ENCODE assay signal across 19 cellular contexts in the genomic region with DNA sequence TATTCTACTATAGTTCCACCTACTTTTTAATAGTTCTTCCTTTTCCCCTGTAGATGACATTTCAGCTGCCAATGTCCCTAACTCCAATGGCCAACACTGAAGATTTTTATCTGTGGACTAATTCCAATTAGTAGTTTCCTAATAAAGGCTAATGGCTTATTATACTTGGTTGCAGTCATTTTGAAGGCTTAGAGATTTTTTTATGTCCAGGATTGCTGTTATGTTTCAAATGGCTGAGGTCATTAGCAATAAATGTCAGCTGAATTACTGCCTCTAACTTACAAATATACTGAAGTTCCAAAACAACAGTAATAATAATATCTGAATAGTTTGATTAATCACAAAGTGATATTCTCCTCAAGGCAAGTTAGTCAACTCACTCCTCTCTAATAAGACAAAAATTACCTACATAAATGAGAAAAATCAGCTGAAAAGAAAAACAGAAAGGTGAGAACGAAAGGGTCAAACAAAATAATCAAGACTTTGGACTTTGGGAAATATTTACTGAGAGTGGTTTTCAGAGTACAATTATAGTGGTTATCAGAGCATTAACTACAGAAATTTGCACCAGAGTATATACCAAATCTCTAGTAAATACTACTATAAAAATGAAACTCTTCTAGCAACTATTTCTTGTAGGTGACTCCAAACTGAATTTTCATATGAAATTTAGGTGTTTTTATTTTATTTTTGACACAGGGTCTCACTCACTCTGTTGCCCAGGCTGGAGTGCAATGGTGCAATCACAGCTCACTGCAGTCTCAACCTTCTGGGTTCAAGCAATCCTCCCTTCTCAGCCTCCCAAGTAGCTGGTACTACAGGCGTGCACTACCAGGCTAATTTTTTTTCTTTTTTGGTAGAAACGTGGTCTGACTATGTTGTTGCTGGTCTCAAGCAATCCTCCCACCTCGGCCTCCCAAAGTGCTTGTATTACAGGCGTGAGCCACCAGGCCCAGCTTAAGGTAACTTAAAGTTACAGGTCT. TPM values are rescaled to one million over a fixed set of nuclear protein-coding genes. Genes with fewer than 3 reads are reported as not detected.
A peak's percentile ranks its signal among the peaks of the same experiment; 100 is the strongest.
DNase-seq lines count a peak whose midpoint lies in the region; ATAC-seq, FAIRE-seq and TF ChIP-seq lines count a peak whose summit lies in the region.
"Had no signal": no experiment of that assay in that cellular context is flagged by ENCODE, and none has a peak within 500 bp of the region (broad histone marks: within the 10 kb centered on the region; RNA-seq: fewer than 3 reads in every experiment).

No MANE protein-coding gene starts in this region.

- no peak overlapping the region for H2AFZ ChIP-seq in K562 (ENCODE audit: low read depth, low read length)

- POLR2A ChIA-PET in CD8-positive, alpha-beta memory T cell (lab: Charles Lee) = no interaction called here
- POLR2A ChIA-PET in HEK293T (lab: Yijun Ruan, JAX) (no interaction called here), K562 (lab: Yijun Ruan, JAX) (interaction anchor here (0.6 to 0.9 kb wide), 3 partner anchors 8 to 173 kb away, joined by 3 to 5 read pairs (median 3); no protein-coding TSS in a partner anchor)
- POLR2A ChIA-PET in naive thymus-derived CD8-positive, alpha-beta T cell (lab: Charles Lee) = no interaction called here

- TF ChIP-seq EP300 in K562 (IDR thresholded peaks at IDR 0.05; ENCODE audit: low read length) = no peak

- peaks cover 0 to 26% (median 2%) of the 10 kb centered on the region in 3 donors for H3K36me3 Mint-ChIP-seq in CD8-positive, alpha-beta memory T cell
- H3K36me3 Mint-ChIP-seq in naive thymus-derived CD8-positive, alpha-beta T cell = peaks cover 0 to 17% (median 0%) of the 10 kb centered on the region in 3 donors

- no peak for FAIRE-seq in K562 (lab: Jason Lieb, UNC)
- FAIRE-seq: TTC549 had no signal

- TF ChIP-seq RAD21 in K562 (CRISPR knock-in tag; conservative IDR thresholded peaks at IDR 0.05 in 1 of 2, IDR thresholded peaks at IDR 0.05 in 1 of 2) = no peak

- TF ChIP-seq CTCF in K562 (IDR thresholded peaks at IDR 0.05 in 2 of 3, conservative IDR thresholded peaks at IDR 0.05 in 1 of 3; ENCODE audit: insufficient read depth in 2 of 3, low read depth in 1 of 3, low read length in 3 of 3) = no peak

- H3K4me2 ChIP-seq in K562 (ENCODE audit: insufficient read depth, low read length) = 0 out of 2 replicates have a peak overlapping the region, but pooled peaks have one; percentile 5

- peak overlapping the region in 2 of 7 donors; percentile 5 to 29 for H3K4me3 Mint-ChIP-seq in CD8-positive, alpha-beta memory T cell
- peak overlapping the region in 7 of 10 donors; percentile 2 to 54 (median 19) for H3K4me3 Mint-ChIP-seq in naive thymus-derived CD8-positive, alpha-beta T cell
- H3K4me3 Mint-ChIP-seq: activated naive CD8-positive, alpha-beta T cell treated with anti-CD3 and anti-CD28 coated beads, Interleukin-2, amount 10 ng/mL, durations not matched to agents 7 days and 5 days; B cell had no signal

- no peaks in the 10 kb centered on the region for H3K9me3 ChIP-seq in CD8-positive, alpha-beta memory T cell (ENCODE audit: low read length)
- no peaks in the 10 kb centered on the region for H3K9me3 ChIP-seq in K562 (replicated peaks; ENCODE audit: control insufficient read depth, insufficient read depth, low read depth, low read length)

- CTCF ChIA-PET in CD8-positive, alpha-beta memory T cell (lab: Charles Lee) = no interaction called here
- CTCF ChIA-PET in HEK293T (lab: Yijun Ruan, JAX) = no interaction called here
- CTCF ChIA-PET in K562 (lab: Yijun Ruan, JAX; ENCODE audit: low intra/inter-chr PET ratio) = no interaction called here

- H3K27ac Mint-ChIP-seq in CD8-positive, alpha-beta memory T cell = peak overlapping the region in 6 of 8 donors; percentile 14 to 87 (median 25)
- peak overlapping the region in 3 of 10 donors; percentile 6 to 21 (median 20) for H3K27ac Mint-ChIP-seq in naive thymus-derived CD8-positive, alpha-beta T cell
- H3K27ac Mint-ChIP-seq: activated naive CD8-positive, alpha-beta T cell treated with anti-CD3 and anti-CD28 coated beads, Interleukin-2, amount 10 ng/mL, durations not matched to agents 7 days and 5 days; B cell had no signal

- peaks cover 27% of the 10 kb centered on the region for H3K4me1 ChIP-seq in CD8-positive, alpha-beta memory T cell (ENCODE audit: insufficient read depth, low read length)
- H3K4me1 ChIP-seq in K562 (replicated peaks in 1 of 2; ENCODE audit: control insufficient read depth in 2 of 2, insufficient read depth in 2 of 2, low read length in 2 of 2) = peaks cover 5% of the 10 kb centered on the region in 2 experiments

- intact Hi-C loops in K562 (cut with micrococcal nuclease) = no loop called here

- H3K4me3 ChIP-seq in CD8-positive, alpha-beta memory T cell (ENCODE audit: low read length) = no peak overlapping the region
- no peak overlapping the region for H3K4me3 ChIP-seq in K562
- H3K4me3 ChIP-seq: skin epidermis had no signal

- H3K27ac ChIP-seq in CD8-positive, alpha-beta memory T cell (ENCODE audit: low read depth, low read length) = no peak overlapping the region
- no peak overlapping the region; the same call in 2 of the 3 replicates for H3K27ac ChIP-seq in K562 (ENCODE audit: extremely low read depth, low read depth, low read length)
- H3K27ac ChIP-seq: skin epidermis had no signal

- 60% methylated on average over 5 of the region's 5 CpGs for WGBS in K562 (ENCODE audit: insufficient coverage, low coverage, missing lambda C conversion rate)

- BruUV-seq in K562 (replicated peaks; lab: Mats Ljungman, UMichigan) = no TSS peak

- peaks cover 85% of the 10 kb centered on the region for H3K79me2 ChIP-seq in K562 (ENCODE audit: control insufficient read depth, insufficient read depth, low read length)

- H3K36me3 ChIP-seq in CD8-positive, alpha-beta memory T cell (ENCODE audit: insufficient read depth, low read length) = no peaks in the 10 kb centered on the region
- H3K36me3 ChIP-seq in K562 (ENCODE audit: control insufficient read depth, insufficient read depth, low read length) = peaks cover 22% of the 10 kb centered on the region; the same call in 2 of the 3 replicates

- no peaks in the 10 kb centered on the region for H3K27me3 ChIP-seq in CD8-positive, alpha-beta memory T cell (ENCODE audit: insufficient read depth, low read length, poor library complexity, severe bottlenecking)
- H3K27me3 ChIP-seq in K562 (ENCODE audit: control insufficient read depth in 2 of 2, insufficient read depth in 2 of 2, low read length in 2 of 2) = no peaks in the 10 kb centered on the region
- H3K27me3 ChIP-seq: dorsolateral prefrontal cortex had no signal

- no peaks in the 10 kb centered on the region for H3K9me3 Mint-ChIP-seq in CD8-positive, alpha-beta memory T cell
- no peaks in the 10 kb centered on the region for H3K9me3 Mint-ChIP-seq in naive thymus-derived CD8-positive, alpha-beta T cell
- H3K9me3 Mint-ChIP-seq: activated naive CD8-positive, alpha-beta T cell treated with anti-CD3 and anti-CD28 coated beads, Interleukin-2, amount 10 ng/mL, durations not matched to agents 7 days and 5 days had no signal

- no peaks in the 10 kb centered on the region for H3K9me1 ChIP-seq in K562 (ENCODE audit: control insufficient read depth, insufficient read depth, low read length)

- H3K27me3 Mint-ChIP-seq in CD8-positive, alpha-beta memory T cell = peaks cover 0 to 3% of the 10 kb centered on the region in 2 donors
- no peaks in the 10 kb centered on the region for H3K27me3 Mint-ChIP-seq in naive thymus-derived CD8-positive, alpha-beta T cell
- H3K27me3 Mint-ChIP-seq: activated naive CD8-positive, alpha-beta T cell treated with anti-CD3 and anti-CD28 coated beads, Interleukin-2, amount 10 ng/mL, durations not matched to agents 7 days and 5 days; B cell had no signal

- no peak for DNase-seq in CD8-positive, alpha-beta memory T cell
- DNase-seq in HEK293T (ENCODE audit: extremely low spot score) = no peak
- DNase-seq in K562 (ENCODE audit: extremely low read depth in 1 of 4, low spot score in 3 of 4) = peak in 1 of 4 experiments; percentile 23
- DNase-seq in naive thymus-derived CD8-positive, alpha-beta T cell = no peak
- DNase-seq: activated naive CD8-positive, alpha-beta T cell treated with anti-CD3 and anti-CD28 coated beads, Interleukin-2, amount 10 ng/mL, durations not matched to agents 7 days and 5 days; DMS 273 treated with DMSO at 0.1 percent for 48 hours; dorsolateral prefrontal cortex; NCI-H1417 treated with DMSO at 0.1 percent for 48 hours; NCI-H2171; NCI-H748 treated with DMSO at 0.1 percent for 48 hours; stimulated activated CD4-positive, alpha-beta T cell treated with anti-CD3 and anti-CD28 coated beads, Interleukin-4, amount 100 ng/mL, for 4 hours; substantia nigra had no signal

- H4K20me1 ChIP-seq in K562 (replicated peaks; ENCODE audit: control insufficient read depth, insufficient read depth, low read length) = no peaks in the 10 kb centered on the region; the same call in 1 of the 2 replicates

- ATAC-seq in K562 (no peak), HG03378 (IDR thresholded peaks at IDR 0.05; ENCODE audit: unreplicated experiment) (no peak), HG03565 (IDR thresholded peaks at IDR 0.05; ENCODE audit: unreplicated experiment) (no peak), GM19035 (IDR thresholded peaks at IDR 0.05; ENCODE audit: unreplicated experiment) (no peak), GM18870 (IDR thresholded peaks at IDR 0.05; ENCODE audit: unreplicated experiment) (no peak)
- ATAC-seq in naive thymus-derived CD8-positive, alpha-beta T cell = no peak

- peaks cover 52 to 78% (median 66%) of the 10 kb centered on the region in 3 donors for H3K4me1 Mint-ChIP-seq in CD8-positive, alpha-beta memory T cell
- H3K4me1 Mint-ChIP-seq in naive thymus-derived CD8-positive, alpha-beta T cell = peaks cover 22 to 71% (median 58%) of the 10 kb centered on the region in 4 donors

- peak overlapping the region; percentile 3 to 98; a peak in 2 of 4 replicates for H3K9ac ChIP-seq in K562 (ENCODE audit: insufficient read depth in 1 of 2, low read depth in 2 of 2, low read length in 2 of 2)

- in situ Hi-C loops in K562 (cut with MboI) = no loop called here

- no peak for TF ChIP-seq POLR2A in K562 (conservative IDR thresholded peaks at IDR 0.05)

RNA-seq across cellular contexts. Expression of gene ZZZ3, which starts 3.5 kb away (rescaled TPM):
- 10 to 100 TPM; 58.3 to 60.2 TPM for total RNA-seq in CD8-positive, alpha-beta memory T cell
- polyA plus RNA-seq in CD8-positive, alpha-beta memory T cell = 42.7 TPM
- 56.5 and 166 TPM in 2 replicates for total RNA-seq in K562 (2011; cell fraction: chromatin; rRNA removed; ENCODE audit: low replicate concordance)
- 27.3 and 49.2 TPM in 2 replicates for total RNA-seq in K562 (2011; cell fraction: nucleolus; rRNA removed)
- 115 and 192 TPM in 2 replicates for total RNA-seq in K562 (2011; cell fraction: nucleoplasm; rRNA removed)
- total RNA-seq in K562 (2014; rRNA removed) (59.3 and 64.0 TPM in 2 replicates), K562 (2014; rRNA removed; fragmentation: Illumina TruSeq; extraction: Trizol) (60.0 and 63.2 TPM in 2 replicates), K562 (2015; rRNA removed; fragmentation: Illumina TruSeq; extraction: Trizol) (59.5 and 62.7 TPM in 2 replicates), K562 (2021) (42.5 and 43.9 TPM in 2 replicates)
- polyA plus RNA-seq in K562 (2011; rRNA removed) (27.1 and 36.7 TPM in 2 replicates), K562 (2014; fragmentation: Illumina TruSeq; extraction: Trizol) (30.6 and 32.8 TPM in 2 replicates), K562 (2014; fragmentation: Nextera tagmentation; extraction: Ambion mirVana) (10 to 100 TPM; 13.9 to 18.5 TPM), K562 (2014; rRNA removed) (28.7 and 37.2 TPM in 2 replicates)
- polyA plus RNA-seq in K562 (2011; cell fraction: cytosol; rRNA removed) = 10.5 and 19.1 TPM in 2 replicates
- 23.6 and 25.9 TPM in 2 replicates for polyA plus RNA-seq in K562 (2011; cell fraction: nucleus; rRNA removed)
- polyA plus RNA-seq in K562 (2012) = 21.0 and 24.2 TPM in 2 replicates
- 79.6 and 85.2 TPM in 2 replicates for polyA minus RNA-seq in K562 (2011; rRNA and poly(A)+ RNA removed)
- polyA minus RNA-seq in K562 (2011; cell fraction: cytosol; rRNA and poly(A)+ RNA removed) = 29.5 and 30.7 TPM in 2 replicates
- polyA minus RNA-seq in K562 (2011; cell fraction: nucleus; rRNA and poly(A)+ RNA removed) = 56.1 and 75.1 TPM in 2 replicates
- total RNA-seq in naive thymus-derived CD8-positive, alpha-beta T cell = 10 to 100 TPM; 73.2 to 73.5 TPM
- 10 to 100 TPM; 35.6 to 45.1 (median 36.5) TPM for polyA plus RNA-seq in naive thymus-derived CD8-positive, alpha-beta T cell
